In the genomic region with DNA sequence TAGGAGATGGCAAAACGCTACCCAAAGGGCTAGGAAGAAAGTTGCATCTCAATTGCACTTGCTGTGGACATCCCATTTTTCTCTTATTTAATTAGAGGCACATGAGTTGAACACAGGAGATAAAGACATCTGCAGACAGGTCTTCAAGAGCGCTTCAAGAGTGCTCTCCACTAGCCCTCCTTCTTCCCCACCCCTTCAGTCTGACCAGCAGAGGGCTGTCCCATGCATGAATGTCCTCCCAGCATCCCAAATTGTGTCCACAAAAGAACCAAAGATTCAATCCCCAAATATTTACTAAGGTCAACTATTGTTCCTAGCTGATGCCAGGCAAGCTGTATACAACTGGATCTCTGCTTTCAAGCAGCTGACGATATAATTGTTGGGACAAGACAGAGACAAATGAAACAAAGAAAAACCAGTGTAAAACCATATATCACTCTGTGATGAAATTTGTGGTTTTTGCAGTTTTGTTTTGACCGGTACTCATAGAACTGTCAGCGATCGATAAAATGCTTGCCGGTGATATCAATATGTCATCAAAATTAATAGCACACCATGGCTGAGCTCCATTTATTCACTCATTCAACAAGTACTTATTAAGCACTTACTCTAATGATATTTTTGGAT, we compare ENCODE assay signal across 1 cellular context.
TF ChIP-seq lines count a peak whose summit lies in the region.

No MANE protein-coding gene starts in this region.

TF ChIP-seq in WTC11, 78 proteins besides CTCF, POLR2A, EP300 and RAD21 (continued from another document):
- TF ChIP-seq, protein P1, sequence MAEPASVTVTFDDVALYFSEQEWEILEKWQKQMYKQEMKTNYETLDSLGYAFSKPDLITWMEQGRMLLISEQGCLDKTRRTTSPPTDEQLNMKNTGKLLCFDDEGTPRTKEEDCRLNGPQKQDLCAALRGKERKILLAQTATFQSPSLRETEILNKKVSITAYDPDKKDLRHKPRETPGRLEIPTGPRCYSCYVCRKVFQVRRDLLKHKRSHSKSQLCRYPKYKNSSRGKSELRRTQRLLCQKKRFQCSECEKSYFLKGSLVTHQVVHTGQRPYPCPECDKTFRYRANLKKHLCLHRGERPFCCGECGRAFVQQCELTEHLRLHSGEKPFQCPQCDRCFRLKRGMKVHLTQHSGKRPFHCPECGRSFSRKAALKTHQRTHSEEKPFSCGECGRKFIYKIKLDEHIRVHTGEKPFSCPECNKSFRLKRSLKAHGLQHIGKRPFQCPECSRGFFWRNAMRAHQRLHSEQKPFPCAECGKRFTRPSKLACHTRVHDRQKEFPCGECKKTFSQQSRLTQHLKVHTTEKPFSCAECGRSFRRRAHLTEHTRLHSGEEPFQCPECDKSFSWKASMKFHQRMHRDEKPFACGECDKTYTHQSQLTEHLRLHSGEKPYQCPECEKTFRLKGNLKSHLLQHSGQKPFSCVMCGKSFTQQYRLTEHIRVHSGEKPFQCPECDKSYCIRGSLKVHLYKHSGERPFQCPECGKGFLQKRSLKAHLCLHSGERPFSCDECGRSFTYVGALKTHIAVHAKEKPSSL (CRISPR knock-in tag; conservative IDR thresholded peaks at IDR 0.05), result no peak
- no peak for TF ChIP-seq TCF7 (CRISPR knock-in tag; IDR thresholded peaks at IDR 0.05; ENCODE audit: low read depth)
